In the genomic region with DNA sequence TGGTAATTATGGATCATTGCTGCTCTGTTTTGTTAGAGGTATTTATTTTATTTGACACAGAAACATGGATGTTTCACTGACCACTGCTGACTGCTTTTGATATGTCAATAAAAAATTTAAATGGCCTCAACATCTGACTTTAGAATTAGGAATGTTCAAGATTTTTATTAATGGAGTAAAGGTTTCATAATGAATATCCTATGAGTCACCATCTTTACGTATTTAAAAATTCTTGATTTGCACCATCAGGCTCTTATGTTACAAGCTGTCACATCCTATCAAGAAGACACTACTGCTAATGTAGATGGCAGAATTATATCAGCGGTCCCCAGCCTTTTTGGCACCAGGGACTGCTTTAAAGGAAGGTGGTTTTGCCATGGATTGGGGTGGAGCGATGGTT, we compare ENCODE assay signal across 32 cellular contexts.
"Had no signal": no experiment of that assay in that cellular context is flagged by ENCODE, and none has a peak within 500 bp of the region (broad histone marks: within the 10 kb centered on the region; RNA-seq: fewer than 3 reads in every experiment).

No MANE protein-coding gene starts in this region.

- H3K9me3 Mint-ChIP-seq: activated naive CD4-positive, alpha-beta T cell treated with anti-CD3 and anti-CD28 coated beads for 36 hours; activated naive CD8-positive, alpha-beta T cell treated with anti-CD3 and anti-CD28 coated beads for 36 hours; dendritic cell treated with granulocyte-macrophage colony-stimulating factor and Interleukin-4, amounts not matched to agents 40 ng/mL and 50 ng/mL, for 4 days; endodermal cell; natural killer cell; neural progenitor cell had no signal

- H3K36me3 Mint-ChIP-seq: activated naive CD8-positive, alpha-beta T cell treated with anti-CD3 and anti-CD28 coated beads for 36 hours; brain; natural killer cell; neural progenitor cell had no signal

- H3K4me2 ChIP-seq: neural progenitor cell had no signal

- H3K27ac Mint-ChIP-seq: activated naive CD4-positive, alpha-beta T cell treated with anti-CD3 and anti-CD28 coated beads for 36 hours; activated naive CD8-positive, alpha-beta T cell treated with anti-CD3 and anti-CD28 coated beads for 36 hours; brain; dendritic cell treated with granulocyte-macrophage colony-stimulating factor and Interleukin-4, amounts not matched to agents 40 ng/mL and 50 ng/mL, for 4 days; endodermal cell; natural killer cell; neural progenitor cell had no signal

- FAIRE-seq: TTC549 had no signal

- H3K4me3 Mint-ChIP-seq: activated naive CD4-positive, alpha-beta T cell treated with anti-CD3 and anti-CD28 coated beads for 36 hours; activated naive CD8-positive, alpha-beta T cell treated with anti-CD3 and anti-CD28 coated beads for 36 hours; brain; dendritic cell treated with granulocyte-macrophage colony-stimulating factor and Interleukin-4, amounts not matched to agents 40 ng/mL and 50 ng/mL, for 4 days; endodermal cell; natural killer cell; neural progenitor cell had no signal

- H3K27ac ChIP-seq: adrenal gland, ascending aorta, esophagus muscularis mucosa, heart left ventricle, left lung, lower lobe of right lung, neural progenitor cell, parathyroid adenoma, psoas muscle, right atrium auricular region, suprapubic skin, tibial artery, upper lobe of right lung, VCaP had no signal

- H3K9me3 ChIP-seq: adrenal gland, ascending aorta, esophagus muscularis mucosa, heart left ventricle, left lung, lower lobe of right lung, psoas muscle, right atrium auricular region, suprapubic skin, tibial artery, upper lobe of right lung had no signal

- ATAC-seq: heart left ventricle, left lung, lower lobe of right lung, natural killer cell, psoas muscle, upper lobe of right lung had no signal

- H3K4me1 ChIP-seq: adrenal gland, ascending aorta, heart left ventricle, left lung, lower lobe of right lung, neural progenitor cell, parathyroid adenoma, psoas muscle, right atrium auricular region, suprapubic skin, tibial artery, upper lobe of right lung had no signal

- H3K4me1 Mint-ChIP-seq: activated naive CD8-positive, alpha-beta T cell treated with anti-CD3 and anti-CD28 coated beads for 36 hours; endodermal cell; natural killer cell had no signal

- DNase-seq: activated CD4-positive, alpha-beta T cell treated with anti-CD3 and anti-CD28 coated beads for 4 hours; activated CD4-positive, alpha-beta T cell treated with anti-CD3 and anti-CD28 coated beads, Interleukin-2, amount 50 U/mL, for 4 hours; activated effector memory CD4-positive, alpha-beta T cell treated with Interleukin-2 at 50 U/mL for 16 hours; activated naive CD4-positive, alpha-beta T cell treated with anti-CD3 and anti-CD28 coated beads for 36 hours; activated naive CD8-positive, alpha-beta T cell treated with anti-CD3 and anti-CD28 coated beads for 36 hours; activated T-cell treated with anti-CD3 and anti-CD28 coated beads for 4 hours; adrenal gland; central memory CD4-positive, alpha-beta T cell; endodermal cell; heart left ventricle; kidney glomerular epithelial cell; left lung; lower lobe of right lung; natural killer cell; occipital lobe; psoas muscle; stimulated activated CD4-positive, alpha-beta T cell treated with anti-CD3 and anti-CD28 coated beads, Interleukin-15, amount 100 ng/mL, for 24 hours; stimulated activated CD4-positive, alpha-beta T cell treated with anti-CD3 and anti-CD28 coated beads, Interleukin-2, amount 100 ng/mL, for 24 hours; stimulated activated naive CD4-positive, alpha-beta T cell; T-helper 9 cell; tibial artery; upper lobe of right lung had no signal

- H3K4me3 ChIP-seq: adrenal gland, ascending aorta, esophagus muscularis mucosa, heart left ventricle, left lung, lower lobe of right lung, neural progenitor cell, psoas muscle, right atrium auricular region, suprapubic skin, tibial artery, upper lobe of right lung had no signal
